ENCODE assay signal across 12 cellular contexts in genomic region chr16:81740163-81740562, GRCh38. TPM values are rescaled to one million over a fixed set of nuclear protein-coding genes. Genes with fewer than 3 reads are reported as not detected.
DNase-seq lines count a peak whose midpoint lies in the region; ATAC-seq and TF ChIP-seq lines count a peak whose summit lies in the region.
"Had no signal": no experiment of that assay in that cellular context is flagged by ENCODE, and none has a peak within 500 bp of the region (broad histone marks: within the 10 kb centered on the region; RNA-seq: fewer than 3 reads in every experiment).

No MANE protein-coding gene starts in this region.

- peaks cover 10% of the 10 kb centered on the region for H3K4me1 ChIP-seq in left ventricle myocardium inferior
- H3K4me1 ChIP-seq: uterus had no signal

- peak; percentile 55 for ATAC-seq in GM18519 (IDR thresholded peaks at IDR 0.05; ENCODE audit: low FRiP score, unreplicated experiment)
- peak; percentile 63 for ATAC-seq in GM21619 (IDR thresholded peaks at IDR 0.05; ENCODE audit: unreplicated experiment)
- ATAC-seq in HG03469 (IDR thresholded peaks at IDR 0.05; ENCODE audit: unreplicated experiment) = peak; percentile 46
- peak; percentile 16 for ATAC-seq in left colon

- H3K36me3 ChIP-seq in MG63 (no peaks in the 10 kb centered on the region), left ventricle myocardium inferior (no peaks in the 10 kb centered on the region)
- H3K36me3 ChIP-seq: lower lobe of right lung, uterus had no signal

- TF ChIP-seq CTCF in left ventricle myocardium inferior (IDR thresholded peaks at IDR 0.05; ENCODE audit: borderline replicate concordance) = no peak

- H3K27me3 ChIP-seq in MG63 = no peaks in the 10 kb centered on the region
- H3K27me3 ChIP-seq in left ventricle myocardium inferior (ENCODE audit: low read depth) = no peaks in the 10 kb centered on the region
- H3K27me3 ChIP-seq: uterus had no signal

- intact Hi-C loops in left colon (cut with DNase I, micrococcal nuclease) = no loop called here
- intact Hi-C loops in left ventricle myocardium inferior (cut with micrococcal nuclease) = no loop called here

- DNase-seq in left colon (peak in 1 of 2 donors; percentile 42), MG63 (no peak), left ventricle myocardium inferior (no peak), dermis blood vessel endothelial cell (no peak), cerebellum (ENCODE audit: low spot score) (no peak)
- DNase-seq: activated naive CD4-positive, alpha-beta T cell treated with anti-CD3 and anti-CD28 coated beads, Interleukin-2, amount 50 U/mL, for 16 hours; lower lobe of right lung; NCI-H1105; uterus had no signal

- no peaks in the 10 kb centered on the region for H3K9me3 ChIP-seq in MG63
- no peaks in the 10 kb centered on the region for H3K9me3 ChIP-seq in left ventricle myocardium inferior (replicated peaks)
- H3K9me3 ChIP-seq: lower lobe of right lung, uterus had no signal

- no peak overlapping the region for H3K4me3 ChIP-seq in MG63
- no peak overlapping the region for H3K4me3 ChIP-seq in left ventricle myocardium inferior
- H3K4me3 ChIP-seq: lower lobe of right lung, uterus had no signal

- no peak overlapping the region for H3K27ac ChIP-seq in left ventricle myocardium inferior (replicated peaks)
- H3K27ac ChIP-seq: lower lobe of right lung, uterus had no signal

RNA-seq across cellular contexts. Expression of gene PLCG2, which starts 38.9 kb away (rescaled TPM):
- total RNA-seq in left colon (10 to 100 TPM; 16.7 to 20.0 TPM), left ventricle myocardium inferior (5.6 TPM), dermis blood vessel endothelial cell (23.2 and 23.5 TPM in 2 replicates), cerebellum (3.2 TPM)
- total RNA-seq in MG63 (2014; rRNA removed; shearing (Covaris generic); ENCODE audit: low replicate concordance) = 0.37 and 1.0 TPM in 2 replicates
